Comparison of ENCODE assay signal across 11 cellular contexts in the genomic region with DNA sequence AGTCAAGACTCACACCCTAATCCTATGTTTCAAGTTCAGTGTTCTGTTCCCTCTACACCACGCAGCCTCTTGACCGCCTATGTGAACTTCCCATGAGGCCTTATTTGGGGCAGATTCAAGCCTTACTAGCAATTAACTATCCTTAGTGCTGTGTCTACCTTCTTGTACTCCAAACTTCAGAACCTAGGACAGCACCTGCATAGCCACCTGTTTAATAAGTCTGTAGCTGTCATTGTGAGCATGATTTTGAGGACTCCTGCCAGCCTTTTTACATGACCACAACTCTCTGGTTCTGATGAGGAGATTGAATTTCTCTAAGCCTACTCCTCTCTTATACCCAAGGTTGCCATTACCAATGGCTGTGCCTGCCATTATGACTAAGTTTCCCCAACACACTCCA. TPM values are rescaled to one million over a fixed set of nuclear protein-coding genes. Genes with fewer than 3 reads are reported as not detected.
DNase-seq lines count a peak whose midpoint lies in the region; ATAC-seq and TF ChIP-seq lines count a peak whose summit lies in the region.
"Had no signal": no experiment of that assay in that cellular context is flagged by ENCODE, and none has a peak within 500 bp of the region (broad histone marks: within the 10 kb centered on the region; RNA-seq: fewer than 3 reads in every experiment).

No MANE protein-coding gene starts in this region.

- no CpG with 5 or more reads among the region's 2 CpGs for WGBS in neuronal stem cell (ENCODE audit: extremely low coverage in 2 of 2, insufficient read length in 2 of 2, insufficient replicate concordance in 1 of 2), 2 donors
- WGBS in ovary, 3 donors, result 48 to 55% (median 52%) methylated on average over 2 of the region's 2 CpGs
- 63 to 79% methylated on average over 2 of the region's 2 CpGs for WGBS in body of pancreas, 2 donors

- H3K36me3 ChIP-seq in neuronal stem cell (replicated peaks in 1 of 2; ENCODE audit: control insufficient read depth in 2 of 2, insufficient read depth in 2 of 2, low read length in 2 of 2), result no peaks in the 10 kb centered on the region
- H3K36me3 ChIP-seq in ovary, result no peaks in the 10 kb centered on the region
- H3K36me3 ChIP-seq in body of pancreas (replicated peaks in 1 of 2; ENCODE audit: insufficient read depth in 1 of 2, low read depth in 2 of 2), result no peaks in the 10 kb centered on the region
- H3K36me3 ChIP-seq: esophagus muscularis mucosa, neutrophil had no signal

- ATAC-seq in HG03159 (IDR thresholded peaks at IDR 0.05; ENCODE audit: unreplicated experiment), result no peak
- ATAC-seq in body of pancreas, result no peak

- H2BK120ac ChIP-seq in neuronal stem cell (ENCODE audit: low read depth, low read length), result no peak overlapping the region

- no peak overlapping the region for H3K9ac ChIP-seq in neuronal stem cell (ENCODE audit: low read depth, low read length, poor library complexity)

- H3K4me2 ChIP-seq in neuronal stem cell (ENCODE audit: insufficient read depth, low read length, poor library complexity, severe bottlenecking), result no peak overlapping the region

- TF ChIP-seq EP300 in ovary (IDR thresholded peaks at IDR 0.05), result no peak

- H3K27me3 ChIP-seq in neuronal stem cell (ENCODE audit: control insufficient read depth in 3 of 3, insufficient read depth in 3 of 3, low read depth in 1 of 3, low read length in 3 of 3) (peaks cover 0 to 4% (median 0%) of the 10 kb centered on the region in 3 experiments), ovary (no peaks in the 10 kb centered on the region), body of pancreas (no peaks in the 10 kb centered on the region)
- H3K27me3 ChIP-seq: esophagus muscularis mucosa, neutrophil had no signal

- H2AK5ac ChIP-seq in neuronal stem cell (ENCODE audit: low read depth, low read length), result no peak overlapping the region

- H3K4me3 ChIP-seq in cardiac fibroblast (replicated peaks in 1 of 2; ENCODE audit: low read depth in 2 of 2, low read length in 2 of 2) (no peak overlapping the region), neuronal stem cell (ENCODE audit: low read length in 2 of 2) (no peak overlapping the region), ovary (no peak overlapping the region), body of pancreas (no peak overlapping the region)
- H3K4me3 ChIP-seq: esophagus muscularis mucosa had no signal

- H2BK5ac ChIP-seq in neuronal stem cell (ENCODE audit: low read length), result no peak overlapping the region

- H3K27ac ChIP-seq in neuronal stem cell (replicated peaks; ENCODE audit: low read length) (no peak overlapping the region), ovary (no peak overlapping the region), body of pancreas (no peak overlapping the region)
- H3K27ac ChIP-seq: esophagus muscularis mucosa, neutrophil had no signal

- no peak overlapping the region for H3K14ac ChIP-seq in neuronal stem cell (ENCODE audit: low read length)

- no peak for TF ChIP-seq CTCF in cardiac fibroblast (IDR thresholded peaks at IDR 0.05; ENCODE audit: low read depth, low read length)
- TF ChIP-seq CTCF in ovary (IDR thresholded peaks at IDR 0.05), result no peak
- no peak for TF ChIP-seq CTCF in body of pancreas (IDR thresholded peaks at IDR 0.05)

- no peaks in the 10 kb centered on the region for H3K9me3 ChIP-seq in neuronal stem cell (replicated peaks in 1 of 2; ENCODE audit: control insufficient read depth in 2 of 2, insufficient read depth in 1 of 2, low read depth in 1 of 2, low read length in 2 of 2)
- H3K9me3 ChIP-seq in ovary, result no peaks in the 10 kb centered on the region
- no peaks in the 10 kb centered on the region for H3K9me3 ChIP-seq in body of pancreas
- H3K9me3 ChIP-seq: esophagus muscularis mucosa, neutrophil had no signal

- H3K23ac ChIP-seq in neuronal stem cell (ENCODE audit: low read depth, low read length, poor library complexity), result no peak overlapping the region

- no peak for TF ChIP-seq POLR2A in ovary (IDR thresholded peaks at IDR 0.05)
- no peak for TF ChIP-seq POLR2A in body of pancreas (IDR thresholded peaks at IDR 0.05)

- no peak overlapping the region for H2AFZ ChIP-seq in neuronal stem cell (ENCODE audit: low read length)

- no peak overlapping the region for H2BK15ac ChIP-seq in neuronal stem cell (ENCODE audit: low read length)

- H3K18ac ChIP-seq in neuronal stem cell (ENCODE audit: low read length), result no peak overlapping the region

- no peak overlapping the region for H4K91ac ChIP-seq in neuronal stem cell (ENCODE audit: low read depth, low read length, poor library complexity)

- H3K79me1 ChIP-seq in neuronal stem cell (ENCODE audit: low read depth, low read length), result no peaks in the 10 kb centered on the region

- no peak overlapping the region for H4K8ac ChIP-seq in neuronal stem cell (ENCODE audit: low read depth, low read length)

- no peak overlapping the region for H2BK12ac ChIP-seq in neuronal stem cell (ENCODE audit: low read length)

- H3K4ac ChIP-seq in neuronal stem cell (ENCODE audit: low read length), result no peak overlapping the region

- intact Hi-C loops in ovary (cut with DNase I), result no loop called here
- intact Hi-C loops in body of pancreas (cut with DNase I), result no loop called here

- H3K4me1 ChIP-seq in neuronal stem cell (ENCODE audit: control insufficient read depth in 2 of 2, insufficient read depth in 1 of 2, low read depth in 1 of 2, low read length in 2 of 2) (no peaks in the 10 kb centered on the region), ovary (ENCODE audit: insufficient read depth) (no peaks in the 10 kb centered on the region), body of pancreas (peaks cover 7% of the 10 kb centered on the region)
- H3K4me1 ChIP-seq: esophagus muscularis mucosa had no signal

- peak; percentile 24 for DNase-seq in SIG-M5 treated with dmso at 0.1 percent for 504 hours (lab: John Stamatoyannopoulos, UW; ENCODE audit: unreplicated experiment)
- no peak for DNase-seq in SIG-M5 (lab: John Stamatoyannopoulos, UW)
- DNase-seq in NAMALWA (ENCODE audit: low spot score), result peak; percentile 46
- DNase-seq in cardiac fibroblast (ENCODE audit: low read depth in 2 of 2), result peak; percentile 50 to 68
- peak; percentile 45 for DNase-seq in neuronal stem cell (ENCODE audit: low spot score)
- no peak for DNase-seq in ovary
- DNase-seq in body of pancreas, result no peak
- DNase-seq: activated CD8-positive, alpha-beta memory T cell treated with anti-CD3 and anti-CD28 coated beads, Interleukin-2, amount 50 U/mL, for 4 hours had no signal

RNA-seq across cellular contexts. Expression of a gene that starts 50.8 kb away (rescaled TPM):
- polyA plus RNA-seq in neuronal stem cell (2013, experiment 1 of 2), result 0.22 TPM
- polyA plus RNA-seq in neuronal stem cell (2013, experiment 2 of 2), result 0.25 TPM
- total RNA-seq in ovary (1 to 10 TPM in 3 of 7 donors, under 1 TPM in 4; 0.08 to 2.3 (median 0.83) TPM), body of pancreas (1 to 10 TPM; 7.5 to 7.9 TPM)
- under 1 TPM; 0.16 to 0.32 TPM for polyA plus RNA-seq in ovary

Comparison
In these comparisons a context has a peak if more than half of its experiments do, and no peak if none do; other contexts are left out.
1. DNase-seq: peak in SIG-M5 treated with dmso at 0.1 percent for 504 hours (single experiment), NAMALWA (single experiment), cardiac fibroblast (2 of 2) and neuronal stem cell (single experiment); none in SIG-M5 (single experiment), ovary (0 of 5) and body of pancreas (0 of 4).